ENCODE assay signal across 17 cellular contexts in genomic region chr7:99011706-99012404, GRCh38.
"Had no signal": no experiment of that assay in that cellular context is flagged by ENCODE, and none has a peak within 500 bp of the region (broad histone marks: within the 10 kb centered on the region; RNA-seq: fewer than 3 reads in every experiment).

No MANE protein-coding gene starts in this region.

- H3K27me3 ChIP-seq: ascending aorta, breast epithelium, upper lobe of left lung had no signal

- H3K4me1 Mint-ChIP-seq: neural crest cell had no signal

- H3K27ac Mint-ChIP-seq: dendritic cell treated with granulocyte-macrophage colony-stimulating factor and Interleukin-4, amounts not matched to agents 40 ng/mL and 50 ng/mL, for 4 days; stimulated activated memory B cell treated with anti-CD40 and anti-IgM and Interleukin-4, amounts not matched to agents 10 μg/mL and 1 μg/mL and 100 μg/mL, for 72 hours had no signal

- H3K4me3 Mint-ChIP-seq: activated T-cell treated with anti-CD3 and anti-CD28 coated beads, Interleukin-2, amount 50 U/mL, for 4 hours; dendritic cell treated with granulocyte-macrophage colony-stimulating factor and Interleukin-4, amounts not matched to agents 40 ng/mL and 50 ng/mL, for 4 days; effector memory CD8-positive, alpha-beta T cell; neural crest cell; stimulated activated memory B cell treated with anti-CD40 and anti-IgM and Interleukin-4, amounts not matched to agents 10 μg/mL and 1 μg/mL and 100 μg/mL, for 72 hours had no signal

- H3K4me1 ChIP-seq: ascending aorta, breast epithelium, lower lobe of right lung, parathyroid adenoma, upper lobe of left lung had no signal

- H2AFZ ChIP-seq: parathyroid adenoma had no signal

- ATAC-seq: activated T-cell treated with anti-CD3 and anti-CD28 coated beads, Interleukin-2, amount 50 U/mL, for 4 hours; effector memory CD8-positive, alpha-beta T cell; lower lobe of right lung; SK-N-SH treated with all-trans-retinoic acid at 6 μM for 48 hours; stimulated activated memory B cell treated with anti-CD40 and anti-IgM and Interleukin-4, amounts not matched to agents 10 μg/mL and 1 μg/mL and 100 μg/mL, for 72 hours had no signal

- H3K27ac ChIP-seq: ascending aorta, breast epithelium, epithelial cell of prostate, lower lobe of right lung, parathyroid adenoma, upper lobe of left lung had no signal

- DNase-seq: activated CD4-positive, CD25-positive, alpha-beta regulatory T cell treated with anti-CD3 and anti-CD28 coated beads, Interleukin-2, amount 50 U/mL, for 72 hours; activated gamma-delta T cell treated with Interleukin-2 at 50 U/mL for 16 hours; activated T-cell treated with anti-CD3 and anti-CD28 coated beads, Interleukin-2, amount 50 U/mL, for 4 hours; effector memory CD8-positive, alpha-beta T cell; foreskin melanocyte; lower lobe of right lung; midbrain; T-helper 1 cell had no signal

- H3K9ac ChIP-seq: parathyroid adenoma had no signal

- H3K9me3 Mint-ChIP-seq: activated T-cell treated with anti-CD3 and anti-CD28 coated beads, Interleukin-2, amount 50 U/mL, for 4 hours; dendritic cell treated with granulocyte-macrophage colony-stimulating factor and Interleukin-4, amounts not matched to agents 40 ng/mL and 50 ng/mL, for 4 days; effector memory CD8-positive, alpha-beta T cell; neural crest cell had no signal

- H3K9me3 ChIP-seq: ascending aorta, breast epithelium, lower lobe of right lung, upper lobe of left lung had no signal

- H3K4me3 ChIP-seq: ascending aorta, breast epithelium, lower lobe of right lung, upper lobe of left lung had no signal

- H3K27me3 Mint-ChIP-seq: dendritic cell treated with granulocyte-macrophage colony-stimulating factor and Interleukin-4, amounts not matched to agents 40 ng/mL and 50 ng/mL, for 4 days; effector memory CD8-positive, alpha-beta T cell; stimulated activated memory B cell treated with anti-CD40 and anti-IgM and Interleukin-4, amounts not matched to agents 10 μg/mL and 1 μg/mL and 100 μg/mL, for 72 hours had no signal
